In genomic region chr22:41902016-41902415, GRCh38 we compare ENCODE assay signal across 19 cellular contexts. TPM values are rescaled to one million over a fixed set of nuclear protein-coding genes. Genes with fewer than 3 reads are reported as not detected.
DNase-seq lines count a peak whose midpoint lies in the region; ATAC-seq, FAIRE-seq and TF ChIP-seq lines count a peak whose summit lies in the region.
"Had no signal": no experiment of that assay in that cellular context is flagged by ENCODE, and none has a peak within 500 bp of the region (broad histone marks: within the 10 kb centered on the region; RNA-seq: fewer than 3 reads in every experiment).

No MANE protein-coding gene starts in this region.

- in situ Hi-C loops in gastrocnemius medialis (cut with MboI; ENCODE audit: low sequenced_read_pairs in 4 of 4) = no loop called here

- intact Hi-C loops in gastrocnemius medialis (cut with DNase I; ENCODE audit: low total_unique reads) = no loop called here

- no peak for DNase-seq in activated naive CD4-positive, alpha-beta T cell treated with anti-CD3 and anti-CD28 coated beads, Interleukin-2, amount 10 ng/mL, durations not matched to agents 7 days and 5 days
- no peak for DNase-seq in activated naive CD4-positive, alpha-beta T cell treated with anti-CD3 and anti-CD28 coated beads, Interleukin-2, amount 50 U/mL, for 16 hours
- DNase-seq in GM12891 (ENCODE audit: insufficient read length, low spot score) (no peak), bronchial epithelial cell (ENCODE audit: low read depth) (no peak), gastrocnemius medialis (no peak), NCI-H510A (lab: John Stamatoyannopoulos, UW) (no peak)
- no peak for DNase-seq in stimulated activated CD4-positive, alpha-beta T cell treated with anti-CD3 and anti-CD28 coated beads, Interleukin-2, amount 100 ng/mL, for 48 hours
- DNase-seq: CD8-positive, alpha-beta memory T cell; DND-41; Kasumi-1; NCI-H1105; NCI-H1694; NCI-H524 had no signal

- TF ChIP-seq CTCF in bronchial epithelial cell (IDR thresholded peaks at IDR 0.05; ENCODE audit: insufficient read depth, low read length, severe bottlenecking) (no peak), gastrocnemius medialis (IDR thresholded peaks at IDR 0.05 in 4 of 5, conservative IDR thresholded peaks at IDR 0.05 in 1 of 5) (no peak)

- no peaks in the 10 kb centered on the region for H3K27me3 Mint-ChIP-seq in activated naive CD4-positive, alpha-beta T cell treated with anti-CD3 and anti-CD28 coated beads, Interleukin-2, amount 10 ng/mL, durations not matched to agents 7 days and 5 days
- H3K27me3 Mint-ChIP-seq: CD8-positive, alpha-beta memory T cell had no signal

- no peak overlapping the region for H3K4me3 Mint-ChIP-seq in activated naive CD4-positive, alpha-beta T cell treated with anti-CD3 and anti-CD28 coated beads, Interleukin-2, amount 10 ng/mL, durations not matched to agents 7 days and 5 days
- H3K4me3 Mint-ChIP-seq: CD8-positive, alpha-beta memory T cell had no signal

- no peaks in the 10 kb centered on the region for H3K9me3 ChIP-seq in gastrocnemius medialis
- H3K9me3 ChIP-seq: BLaER1, HAP-1 had no signal

- H3K36me3 ChIP-seq in bronchial epithelial cell (ENCODE audit: control insufficient read depth, insufficient read depth, low read length) (peaks cover 61% of the 10 kb centered on the region), gastrocnemius medialis (peaks cover 0 to 28% of the 10 kb centered on the region in 2 donors)

- H3K27ac ChIP-seq in gastrocnemius medialis = peak overlapping the region; percentile 71 to 77 (median 74)
- H3K27ac ChIP-seq: BLaER1 had no signal

- H3K9me3 Mint-ChIP-seq in activated naive CD4-positive, alpha-beta T cell treated with anti-CD3 and anti-CD28 coated beads, Interleukin-2, amount 10 ng/mL, durations not matched to agents 7 days and 5 days = no peaks in the 10 kb centered on the region
- H3K9me3 Mint-ChIP-seq: CD8-positive, alpha-beta memory T cell had no signal

- FAIRE-seq in GM12891 (lab: Jason Lieb, UNC) (no peak), bronchial epithelial cell (lab: Jason Lieb, UNC) (peak; percentile 55)
- FAIRE-seq: G401.6, GM19239 had no signal

- H3K4me1 Mint-ChIP-seq in activated naive CD4-positive, alpha-beta T cell treated with anti-CD3 and anti-CD28 coated beads, Interleukin-2, amount 10 ng/mL, durations not matched to agents 7 days and 5 days = peaks cover under 1% of the 10 kb centered on the region

- CTCF ChIA-PET in activated naive CD4-positive, alpha-beta T cell treated with anti-CD3 and anti-CD28 coated beads, Interleukin-2, amount 10 ng/mL, durations not matched to agents 7 days and 5 days (lab: Charles Lee) = interaction anchor here (1.0 to 1.6 kb wide), 2 partner anchors 20 to 39 kb away, joined by 3 read pairs; no protein-coding TSS in a partner anchor

- peaks cover 25 to 31% of the 10 kb centered on the region in 2 donors for H3K4me1 ChIP-seq in gastrocnemius medialis
- H3K4me1 ChIP-seq: BLaER1, HAP-1 had no signal

- H3K27me3 ChIP-seq in bronchial epithelial cell (ENCODE audit: control insufficient read depth, insufficient read depth, low read length) (no peaks in the 10 kb centered on the region), gastrocnemius medialis (no peaks in the 10 kb centered on the region)
- H3K27me3 ChIP-seq: BLaER1 had no signal

- H3K27ac Mint-ChIP-seq in activated naive CD4-positive, alpha-beta T cell treated with anti-CD3 and anti-CD28 coated beads, Interleukin-2, amount 10 ng/mL, durations not matched to agents 7 days and 5 days = peak overlapping the region; percentile 61

- ATAC-seq in gastrocnemius medialis (no peak), HG03460 (IDR thresholded peaks at IDR 0.05; ENCODE audit: unreplicated experiment) (no peak)

- TF ChIP-seq POLR2A in GM12891 (IDR thresholded peaks at IDR 0.05; ENCODE audit: low read depth, low read length) (peak; percentile 35; the same call in 1 of the 2 replicates), gastrocnemius medialis (IDR thresholded peaks at IDR 0.05) (no peak)

- H3K36me3 Mint-ChIP-seq in activated naive CD4-positive, alpha-beta T cell treated with anti-CD3 and anti-CD28 coated beads, Interleukin-2, amount 10 ng/mL, durations not matched to agents 7 days and 5 days = peaks cover 48% of the 10 kb centered on the region

- H3K4me3 ChIP-seq in bronchial epithelial cell (ENCODE audit: low read depth, low read length) (no peak overlapping the region), gastrocnemius medialis (no peak overlapping the region)
- H3K4me3 ChIP-seq: BLaER1, HAP-1 had no signal

TF ChIP-seq in GM12891, 5 proteins besides CTCF, POLR2A, EP300 and RAD21:
- TF ChIP-seq POU2F2 (IDR thresholded peaks at IDR 0.05; ENCODE audit: low read depth, low read length) (no peak), POLR2AphosphoS5 (IDR thresholded peaks at IDR 0.05; ENCODE audit: low read depth, low read length) (0 out of 2 replicates have a peak, but pooled peaks have one; percentile 68)
TF ChIP-seq in GM12891: peak in this region for 1.

RNA-seq across cellular contexts. Expression of gene SHISA8, which starts 12.9 kb away (rescaled TPM):
- polyA plus RNA-seq in GM12891 (2012; ENCODE audit: low read depth, missing spikeins) = 3.2 TPM
- total RNA-seq in bronchial epithelial cell (not detected in 2 replicates), gastrocnemius medialis (not detected)
- total RNA-seq: A172 had no signal
- polyA plus RNA-seq: CD8-positive, alpha-beta memory T cell had no signal

RNA-seq across cellular contexts. Expression of gene TNFRSF13C, which starts 24.6 kb away (rescaled TPM):
- polyA plus RNA-seq in GM12891 (2012; ENCODE audit: low read depth, missing spikeins) = 29.1 TPM
- total RNA-seq in bronchial epithelial cell (under 0.01 TPM in 2 replicates), gastrocnemius medialis (not detected)

RNA-seq across cellular contexts. Expression of gene CENPM, which starts 44.9 kb away (rescaled TPM):
- polyA plus RNA-seq in GM12891 (2012; ENCODE audit: low read depth, missing spikeins) = 45.1 TPM
- total RNA-seq in bronchial epithelial cell (1.3 and 3.5 TPM in 2 replicates), gastrocnemius medialis (1 to 10 TPM in 2 of 4 donors, not detected in 2; 1.5 to 5.1 TPM)
